12 cellular contexts compared by ENCODE assay signal in the genomic region with DNA sequence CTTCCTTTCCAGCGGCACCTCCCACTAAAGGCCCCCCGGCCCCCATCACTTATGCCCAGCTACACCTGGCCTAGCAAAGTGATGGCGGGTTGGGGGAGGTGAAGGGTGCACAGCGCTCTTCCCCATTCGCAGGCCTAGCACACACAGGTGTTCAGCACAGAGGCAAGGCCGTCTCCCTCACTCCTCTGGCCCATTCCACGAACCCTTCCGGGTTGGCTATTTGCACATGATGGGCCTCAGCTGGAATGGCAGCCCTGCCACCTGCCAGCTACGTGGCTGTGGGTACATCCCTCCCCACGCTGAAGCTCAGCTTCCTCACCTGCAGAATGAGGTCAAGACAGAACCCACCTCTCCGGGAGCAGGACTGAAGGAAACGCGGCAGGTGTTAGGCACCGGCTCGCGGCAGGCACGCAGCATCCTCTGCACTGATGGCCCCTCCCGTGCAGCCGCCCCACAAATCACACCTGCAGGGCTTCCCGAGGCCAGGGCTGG. TPM values are rescaled to one million over a fixed set of nuclear protein-coding genes. Genes with fewer than 3 reads are reported as not detected.
DNase-seq lines count a peak whose midpoint lies in the region; ATAC-seq and TF ChIP-seq lines count a peak whose summit lies in the region.
"Had no signal": no experiment of that assay in that cellular context is flagged by ENCODE, and none has a peak within 500 bp of the region (broad histone marks: within the 10 kb centered on the region; RNA-seq: fewer than 3 reads in every experiment).

No MANE protein-coding gene starts in this region.

- peak overlapping the region; percentile 31 for H3K27ac Mint-ChIP-seq in activated CD4-positive, alpha-beta T cell treated with anti-CD3 and anti-CD28 coated beads, Interleukin-2, amount 10 ng/mL, durations not matched to agents 7 days and 5 days
- no peak overlapping the region for H3K27ac Mint-ChIP-seq in activated CD4-positive, alpha-beta T cell treated with anti-CD3 and anti-CD28 coated beads, Interleukin-2, amount 10 ng/mL, durations not matched to agents 24 days and 14 days
- H3K27ac Mint-ChIP-seq: activated naive CD4-positive, alpha-beta T cell treated with anti-CD3 and anti-CD28 coated beads for 36 hours had no signal

- peaks cover 6 to 17% (median 13%) of the 10 kb centered on the region in 4 donors for H3K4me1 ChIP-seq in transverse colon

- peak overlapping the region; percentile 80 for H3K27ac ChIP-seq in RWPE1
- H3K27ac ChIP-seq in transverse colon: peak overlapping the region; percentile 24 to 77 (median 50)
- H3K27ac ChIP-seq in WERI-Rb-1: no peak overlapping the region
- H3K27ac ChIP-seq: tibial artery, VCaP had no signal

- in situ Hi-C loops in transverse colon (cut with MboI; ENCODE audit: low pct_ligation_motif_present in 1 of 4, low pct_unique_long_range_greater_than_20kb in 1 of 4, low sequenced_read_pairs in 3 of 4): no loop called here

- TF ChIP-seq CTCF in RWPE1 (conservative IDR thresholded peaks at IDR 0.05; ENCODE audit: low read depth): no peak
- no peak for TF ChIP-seq CTCF in transverse colon (IDR thresholded peaks at IDR 0.05)
- TF ChIP-seq CTCF in WERI-Rb-1 (IDR thresholded peaks at IDR 0.05; ENCODE audit: low read depth, low read length): no peak

- no peak for TF ChIP-seq POLR2A in transverse colon (IDR thresholded peaks at IDR 0.05)

- H3K9me3 Mint-ChIP-seq in activated CD4-positive, alpha-beta T cell treated with anti-CD3 and anti-CD28 coated beads, Interleukin-2, amount 10 ng/mL, durations not matched to agents 7 days and 5 days: no peaks in the 10 kb centered on the region
- no peaks in the 10 kb centered on the region for H3K9me3 Mint-ChIP-seq in activated CD4-positive, alpha-beta T cell treated with anti-CD3 and anti-CD28 coated beads, Interleukin-2, amount 10 ng/mL, durations not matched to agents 24 days and 14 days
- H3K9me3 Mint-ChIP-seq: activated naive CD4-positive, alpha-beta T cell treated with anti-CD3 and anti-CD28 coated beads for 36 hours had no signal

- CTCF ChIA-PET in activated CD4-positive, alpha-beta T cell treated with anti-CD3 and anti-CD28 coated beads, Interleukin-2, amount 10 ng/mL, durations not matched to agents 7 days and 5 days (lab: Charles Lee): interaction anchor here (0.6 to 1.0 kb wide), 2 partner anchors 12 to 389 kb away, joined by 3 read pairs; no protein-coding TSS in a partner anchor
- CTCF ChIA-PET in RWPE1 (lab: Yijun Ruan, JAX): no interaction called here

- H3K27me3 ChIP-seq in transverse colon (no peaks in the 10 kb centered on the region), WERI-Rb-1 (ENCODE audit: insufficient read depth, low read depth, severe bottlenecking) (no peaks in the 10 kb centered on the region)
- H3K27me3 ChIP-seq: tibial artery had no signal

- no peaks in the 10 kb centered on the region for H3K36me3 Mint-ChIP-seq in activated CD4-positive, alpha-beta T cell treated with anti-CD3 and anti-CD28 coated beads, Interleukin-2, amount 10 ng/mL, durations not matched to agents 7 days and 5 days (ENCODE audit: low read depth)
- peaks cover 3% of the 10 kb centered on the region for H3K36me3 Mint-ChIP-seq in activated CD4-positive, alpha-beta T cell treated with anti-CD3 and anti-CD28 coated beads, Interleukin-2, amount 10 ng/mL, durations not matched to agents 24 days and 14 days (ENCODE audit: low read depth)

- POLR2A ChIA-PET in activated CD4-positive, alpha-beta T cell treated with anti-CD3 and anti-CD28 coated beads, Interleukin-2, amount 10 ng/mL, durations not matched to agents 7 days and 5 days (lab: Charles Lee): interaction anchor here (0.7 kb wide), 1 partner anchor 127 kb away, joined by 3 read pairs; no protein-coding TSS in a partner anchor
- POLR2A ChIA-PET in RWPE1 (lab: Yijun Ruan, JAX; ENCODE audit: low non-redundant PET): no interaction called here

- no peak overlapping the region for H3K4me3 Mint-ChIP-seq in activated CD4-positive, alpha-beta T cell treated with anti-CD3 and anti-CD28 coated beads, Interleukin-2, amount 10 ng/mL, durations not matched to agents 7 days and 5 days
- no peak overlapping the region for H3K4me3 Mint-ChIP-seq in activated CD4-positive, alpha-beta T cell treated with anti-CD3 and anti-CD28 coated beads, Interleukin-2, amount 10 ng/mL, durations not matched to agents 24 days and 14 days
- H3K4me3 Mint-ChIP-seq: activated naive CD4-positive, alpha-beta T cell treated with anti-CD3 and anti-CD28 coated beads for 36 hours had no signal

- intact Hi-C loops in activated CD4-positive, alpha-beta T cell treated with anti-CD3 and anti-CD28 coated beads, Interleukin-2, amount 10 ng/mL, durations not matched to agents 24 days and 14 days (cut with micrococcal nuclease): no loop called here
- intact Hi-C loops in transverse colon (cut with DNase I; ENCODE audit: low total_unique reads): no loop called here

- 82 to 100% methylated on average over 1 to 20 of the region's 20 CpGs for WGBS in transverse colon (ENCODE audit: low coverage in 1 of 2), 2 donors

- no peaks in the 10 kb centered on the region for H3K27me3 Mint-ChIP-seq in activated CD4-positive, alpha-beta T cell treated with anti-CD3 and anti-CD28 coated beads, Interleukin-2, amount 10 ng/mL, durations not matched to agents 7 days and 5 days
- no peaks in the 10 kb centered on the region for H3K27me3 Mint-ChIP-seq in activated CD4-positive, alpha-beta T cell treated with anti-CD3 and anti-CD28 coated beads, Interleukin-2, amount 10 ng/mL, durations not matched to agents 24 days and 14 days

- peak; percentile 3 for ATAC-seq in HG03159 (IDR thresholded peaks at IDR 0.05; ENCODE audit: unreplicated experiment)
- ATAC-seq: PC-3 had no signal

- H3K4me1 Mint-ChIP-seq in activated CD4-positive, alpha-beta T cell treated with anti-CD3 and anti-CD28 coated beads, Interleukin-2, amount 10 ng/mL, durations not matched to agents 7 days and 5 days: peaks cover 24% of the 10 kb centered on the region
- peaks cover 4% of the 10 kb centered on the region for H3K4me1 Mint-ChIP-seq in activated CD4-positive, alpha-beta T cell treated with anti-CD3 and anti-CD28 coated beads, Interleukin-2, amount 10 ng/mL, durations not matched to agents 24 days and 14 days

- no peak for DNase-seq in activated CD4-positive, alpha-beta T cell treated with anti-CD3 and anti-CD28 coated beads, Interleukin-2, amount 10 ng/mL, durations not matched to agents 7 days and 5 days
- no peak for DNase-seq in activated CD4-positive, alpha-beta T cell treated with anti-CD3 and anti-CD28 coated beads, Interleukin-2, amount 10 ng/mL, durations not matched to agents 24 days and 14 days
- DNase-seq in RWPE1 (ENCODE audit: low spot score) (no peak), transverse colon (peak; percentile 36), ureter (ENCODE audit: low spot score) (no peak), WERI-Rb-1 (no peak), NCI-H524 (lab: John Stamatoyannopoulos, UW) (no peak)
- DNase-seq: activated naive CD4-positive, alpha-beta T cell treated with anti-CD3 and anti-CD28 coated beads for 36 hours; PC-3 had no signal

- H3K4me3 ChIP-seq in transverse colon (no peak overlapping the region), WERI-Rb-1 (ENCODE audit: low read depth, low read length) (no peak overlapping the region)
- H3K4me3 ChIP-seq: tibial artery had no signal

- H3K36me3 ChIP-seq in transverse colon: no peaks in the 10 kb centered on the region
- H3K36me3 ChIP-seq in WERI-Rb-1: no peaks in the 10 kb centered on the region; the same call in 1 of the 2 replicates

- H3K9me3 ChIP-seq in transverse colon: no peaks in the 10 kb centered on the region
- no peaks in the 10 kb centered on the region for H3K9me3 ChIP-seq in WERI-Rb-1 (ENCODE audit: severe bottlenecking)
- H3K9me3 ChIP-seq: tibial artery had no signal

- TF ChIP-seq EP300 in transverse colon (IDR thresholded peaks at IDR 0.05; ENCODE audit: low read depth): no peak

RNA-seq across cellular contexts. Expression of a gene that starts 4.8 kb away (rescaled TPM):
- 10 to 100 TPM; 13.3 to 17.8 TPM for total RNA-seq in activated CD4-positive, alpha-beta T cell treated with anti-CD3 and anti-CD28 coated beads, Interleukin-2, amount 10 ng/mL, durations not matched to agents 7 days and 5 days
- 45.3 and 45.6 TPM in 2 replicates for total RNA-seq in activated CD4-positive, alpha-beta T cell treated with anti-CD3 and anti-CD28 coated beads, Interleukin-2, amount 10 ng/mL, durations not matched to agents 24 days and 14 days
- total RNA-seq in transverse colon (10 to 100 TPM; 18.0 to 51.2 (median 25.1) TPM), ureter (79.2 TPM)

RNA-seq across cellular contexts. Expression of a gene that starts 48.9 kb away (rescaled TPM):
- not detected for total RNA-seq in activated CD4-positive, alpha-beta T cell treated with anti-CD3 and anti-CD28 coated beads, Interleukin-2, amount 10 ng/mL, durations not matched to agents 7 days and 5 days
- total RNA-seq in activated CD4-positive, alpha-beta T cell treated with anti-CD3 and anti-CD28 coated beads, Interleukin-2, amount 10 ng/mL, durations not matched to agents 24 days and 14 days: not detected in 2 replicates
- total RNA-seq in transverse colon: under 1 TPM in 1 of 4 donors, not detected in 3; 0.79 TPM
- total RNA-seq in ureter: 233 TPM
- total RNA-seq: activated naive CD4-positive, alpha-beta T cell treated with anti-CD3 and anti-CD28 coated beads for 36 hours had no signal

Comparison
In these comparisons a context has a peak if more than half of its experiments do, and no peak if none do; other contexts are left out.
1. RNA of a gene that starts 48.9 kb away (total RNA-seq): 233 TPM in ureter (single experiment); 0.79 TPM in transverse colon, not detected in activated CD4-positive, alpha-beta T cell treated with anti-CD3 and anti-CD28 coated beads, Interleukin-2, amount 10 ng/mL, durations not matched to agents 7 days and 5 days and not detected in activated CD4-positive, alpha-beta T cell treated with anti-CD3 and anti-CD28 coated beads, Interleukin-2, amount 10 ng/mL, durations not matched to agents 24 days and 14 days; every median in the first group is over 100 times any median in the second.